Comparison of ENCODE assay signal across 1 cellular context in the genomic region with DNA sequence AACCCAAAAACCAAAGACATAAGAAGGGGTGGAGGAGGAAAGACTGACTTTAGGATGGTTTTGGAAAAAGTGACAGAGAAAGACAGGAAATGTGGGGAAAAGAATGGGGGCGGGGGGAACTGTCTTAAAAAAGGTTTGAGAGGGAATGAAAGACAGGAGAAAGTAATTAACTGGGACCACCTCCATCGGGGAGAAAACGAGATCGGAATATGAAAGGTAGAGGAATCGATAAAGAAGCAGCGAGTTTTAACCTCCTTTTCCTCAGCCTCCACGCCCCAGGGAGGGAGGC.
TF ChIP-seq lines count a peak whose summit lies in the region.

No MANE protein-coding gene starts in this region.

TF ChIP-seq in K562, 482 proteins besides CTCF, POLR2A, EP300 and RAD21 (continued from another document):
- TF ChIP-seq, protein P1, sequence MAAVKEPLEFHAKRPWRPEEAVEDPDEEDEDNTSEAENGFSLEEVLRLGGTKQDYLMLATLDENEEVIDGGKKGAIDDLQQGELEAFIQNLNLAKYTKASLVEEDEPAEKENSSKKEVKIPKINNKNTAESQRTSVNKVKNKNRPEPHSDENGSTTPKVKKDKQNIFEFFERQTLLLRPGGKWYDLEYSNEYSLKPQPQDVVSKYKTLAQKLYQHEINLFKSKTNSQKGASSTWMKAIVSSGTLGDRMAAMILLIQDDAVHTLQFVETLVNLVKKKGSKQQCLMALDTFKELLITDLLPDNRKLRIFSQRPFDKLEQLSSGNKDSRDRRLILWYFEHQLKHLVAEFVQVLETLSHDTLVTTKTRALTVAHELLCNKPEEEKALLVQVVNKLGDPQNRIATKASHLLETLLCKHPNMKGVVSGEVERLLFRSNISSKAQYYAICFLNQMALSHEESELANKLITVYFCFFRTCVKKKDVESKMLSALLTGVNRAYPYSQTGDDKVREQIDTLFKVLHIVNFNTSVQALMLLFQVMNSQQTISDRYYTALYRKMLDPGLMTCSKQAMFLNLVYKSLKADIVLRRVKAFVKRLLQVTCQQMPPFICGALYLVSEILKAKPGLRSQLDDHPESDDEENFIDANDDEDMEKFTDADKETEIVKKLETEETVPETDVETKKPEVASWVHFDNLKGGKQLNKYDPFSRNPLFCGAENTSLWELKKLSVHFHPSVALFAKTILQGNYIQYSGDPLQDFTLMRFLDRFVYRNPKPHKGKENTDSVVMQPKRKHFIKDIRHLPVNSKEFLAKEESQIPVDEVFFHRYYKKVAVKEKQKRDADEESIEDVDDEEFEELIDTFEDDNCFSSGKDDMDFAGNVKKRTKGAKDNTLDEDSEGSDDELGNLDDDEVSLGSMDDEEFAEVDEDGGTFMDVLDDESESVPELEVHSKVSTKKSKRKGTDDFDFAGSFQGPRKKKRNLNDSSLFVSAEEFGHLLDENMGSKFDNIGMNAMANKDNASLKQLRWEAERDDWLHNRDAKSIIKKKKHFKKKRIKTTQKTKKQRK (IDR thresholded peaks at IDR 0.05; ENCODE audit: borderline replicate concordance, low read depth, low read length) = no peak
- TF ChIP-seq YBX1 (IDR thresholded peaks at IDR 0.05) (0 out of 2 replicates have a peak, but pooled peaks have one; percentile 18), LARP7 (IDR thresholded peaks at IDR 0.05) (0 out of 2 replicates have a peak, but pooled peaks have one; percentile 1), LEF1 (IDR thresholded peaks at IDR 0.05) (no peak), HDAC3 (IDR thresholded peaks at IDR 0.05; ENCODE audit: borderline replicate concordance, partially characterized antibody) (no peak), CBX3 (IDR thresholded peaks at IDR 0.05; ENCODE audit: borderline replicate concordance in 1 of 2, low read length in 2 of 2) (no peak), JUN (IDR thresholded peaks at IDR 0.05; ENCODE audit: borderline replicate concordance, low read depth, low read length) (no peak), JUN (CRISPR knock-in tag; IDR thresholded peaks at IDR 0.05; ENCODE audit: borderline replicate concordance) (no peak), HCFC1 (IDR thresholded peaks at IDR 0.05; ENCODE audit: low read depth, low read length) (no peak), NR2C2 (CRISPR knock-in tag; IDR thresholded peaks at IDR 0.05) (no peak), NR2C2 (tag; IDR thresholded peaks at IDR 0.05) (no peak), HLTF (IDR thresholded peaks at IDR 0.05) (no peak)
